Comparison of ENCODE assay signal across 14 cellular contexts in the genomic region with DNA sequence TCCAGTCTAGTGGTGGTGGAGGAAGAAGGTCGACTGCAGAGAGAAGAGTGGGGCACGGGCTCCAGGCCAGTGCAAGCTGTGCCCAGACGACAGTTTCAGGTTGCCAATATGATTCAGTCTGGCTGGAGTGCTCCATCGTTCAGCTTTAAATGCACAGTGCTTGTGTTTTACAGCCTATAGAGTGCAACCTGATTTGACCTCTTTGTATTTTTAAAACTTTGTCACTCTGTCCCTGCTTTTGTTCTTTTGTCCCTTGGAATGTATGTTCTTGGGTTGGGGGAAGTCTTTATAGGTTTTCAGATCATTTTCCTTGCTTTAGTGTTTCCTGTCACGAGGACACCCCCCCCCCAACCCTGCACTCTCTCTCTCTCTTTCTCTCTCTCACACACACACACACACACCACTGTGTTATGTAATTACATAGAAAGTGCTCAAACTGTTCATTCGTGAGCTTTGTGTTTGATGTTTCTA.
DNase-seq lines count a peak whose midpoint lies in the region; ATAC-seq lines count a peak whose summit lies in the region.
"Had no signal": no experiment of that assay in that cellular context is flagged by ENCODE, and none has a peak within 500 bp of the region (broad histone marks: within the 10 kb centered on the region; RNA-seq: fewer than 3 reads in every experiment).

No MANE protein-coding gene starts in this region.

- H3K27me3 ChIP-seq in CD8-positive, alpha-beta memory T cell (ENCODE audit: insufficient read depth, low read length, poor library complexity, severe bottlenecking), result no peaks in the 10 kb centered on the region
- H3K27me3 ChIP-seq: SJSA1 had no signal

- H3K27ac ChIP-seq in CD8-positive, alpha-beta memory T cell (ENCODE audit: low read depth, low read length), result no peak overlapping the region
- peak overlapping the region; percentile 25; the same call in 1 of the 2 replicates for H3K27ac ChIP-seq in SK-N-MC
- H3K27ac ChIP-seq: C4-2B, SJSA1 had no signal

- peaks cover 13% of the 10 kb centered on the region for H3K4me1 ChIP-seq in CD8-positive, alpha-beta memory T cell (ENCODE audit: insufficient read depth, low read length)
- H3K4me1 ChIP-seq: SJSA1 had no signal

- H3K27me3 Mint-ChIP-seq in CD8-positive, alpha-beta memory T cell, result no peaks in the 10 kb centered on the region
- H3K27me3 Mint-ChIP-seq: IgD-negative memory B cell had no signal

- peaks cover 0 to 4% (median 0%) of the 10 kb centered on the region in 5 donors for H3K9me3 Mint-ChIP-seq in CD8-positive, alpha-beta memory T cell

- no peak overlapping the region for H3K9ac ChIP-seq in SK-N-MC (ENCODE audit: insufficient read length)

- peaks cover 20 to 26% (median 22%) of the 10 kb centered on the region in 3 donors for H3K4me1 Mint-ChIP-seq in CD8-positive, alpha-beta memory T cell

- no peaks in the 10 kb centered on the region for H3K9me3 ChIP-seq in CD8-positive, alpha-beta memory T cell (ENCODE audit: low read length)
- H3K9me3 ChIP-seq in SK-N-MC (ENCODE audit: low read depth, low read length), result no peaks in the 10 kb centered on the region
- H3K9me3 ChIP-seq: SJSA1 had no signal

- H3K36me3 Mint-ChIP-seq in CD8-positive, alpha-beta memory T cell, result peaks cover 0 to 11% (median 9%) of the 10 kb centered on the region in 3 donors

- no peak overlapping the region for H3K4me3 Mint-ChIP-seq in CD8-positive, alpha-beta memory T cell
- H3K4me3 Mint-ChIP-seq: GM23338 had no signal

- H3K4me3 ChIP-seq in CD8-positive, alpha-beta memory T cell (ENCODE audit: low read length), result no peak overlapping the region
- H3K4me3 ChIP-seq in SK-N-MC, result 0 out of 2 replicates have a peak overlapping the region, but pooled peaks have one; percentile 12
- H3K4me3 ChIP-seq: GM23338, SJSA1 had no signal

- H3K27ac Mint-ChIP-seq in CD8-positive, alpha-beta memory T cell, result peak overlapping the region in 6 of 8 donors; percentile 5 to 63 (median 50)
- H3K27ac Mint-ChIP-seq: GM23338, IgD-negative memory B cell had no signal

- POLR2A ChIA-PET in CD8-positive, alpha-beta memory T cell (lab: Charles Lee), result no interaction called here

- peak; percentile 62 for ATAC-seq in left colon
- ATAC-seq: GM23338, right cardiac atrium had no signal

- no peaks in the 10 kb centered on the region for H3K36me3 ChIP-seq in CD8-positive, alpha-beta memory T cell (ENCODE audit: insufficient read depth, low read length)
- no peaks in the 10 kb centered on the region for H3K36me3 ChIP-seq in SK-N-MC (ENCODE audit: insufficient read depth, low read length)
- H3K36me3 ChIP-seq: SJSA1 had no signal

- intact Hi-C loops in left colon (cut with DNase I, micrococcal nuclease), result no loop called here

- DNase-seq in CD8-positive, alpha-beta memory T cell, result peak in 1 of 5 donors; percentile 14
- DNase-seq in DMS79 treated with DMSO at 0.1 percent for 48 hours (lab: John Stamatoyannopoulos, UW), result peak; percentile 34
- DNase-seq in SK-N-MC (ENCODE audit: low read depth, low spot score), result no peak
- DNase-seq in left colon, result no peak
- DNase-seq in epidermal melanocyte (ENCODE audit: insufficient read length, low spot score), result no peak
- no peak for DNase-seq in NOMO-1 treated with dmso at 0.1 percent for 144 hours (lab: John Stamatoyannopoulos, UW; ENCODE audit: unreplicated experiment)
- no peak for DNase-seq in amniotic stem cell (lab: John Stamatoyannopoulos, UW)
- DNase-seq: NCI-H1694; right cardiac atrium; stimulated activated CD4-positive, alpha-beta T cell treated with anti-CD3 and anti-CD28 coated beads, Interleukin-4, amount 100 ng/mL, for 1 hour had no signal

- CTCF ChIA-PET in CD8-positive, alpha-beta memory T cell (lab: Charles Lee), result no interaction called here
